Comparison of ENCODE assay signal across 20 cellular contexts in the genomic region with DNA sequence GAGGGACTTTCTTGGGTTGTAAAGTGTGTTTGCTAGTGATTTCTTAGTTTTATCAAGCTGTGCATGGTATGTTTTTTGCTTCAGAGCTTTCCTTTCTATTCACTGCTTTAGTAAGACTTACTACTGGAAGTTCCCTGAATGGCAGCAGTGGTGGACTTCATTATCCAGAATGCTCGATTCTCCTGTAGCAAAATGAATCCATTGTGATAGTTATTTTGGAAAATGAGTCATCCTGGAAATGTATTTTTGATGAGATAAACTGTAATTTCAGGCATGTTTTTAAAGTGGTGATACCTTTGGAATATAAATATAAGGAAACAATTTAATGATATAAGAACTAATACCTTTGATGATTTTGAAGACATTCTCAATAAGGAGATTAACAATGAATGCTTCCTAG.
DNase-seq lines count a peak whose midpoint lies in the region; ATAC-seq and TF ChIP-seq lines count a peak whose summit lies in the region.
"Had no signal": no experiment of that assay in that cellular context is flagged by ENCODE, and none has a peak within 500 bp of the region (broad histone marks: within the 10 kb centered on the region; RNA-seq: fewer than 3 reads in every experiment).

No MANE protein-coding gene starts in this region.

- no peak for DNase-seq in activated CD8-positive, alpha-beta memory T cell treated with anti-CD3 and anti-CD28 coated beads, Interleukin-2, amount 10 ng/mL, durations not matched to agents 7 days and 5 days
- no peak for DNase-seq in activated CD8-positive, alpha-beta memory T cell treated with anti-CD3 and anti-CD28 coated beads for 24 hours
- DNase-seq in M059J (ENCODE audit: low read depth): peak; percentile 57
- peak; percentile 44 for DNase-seq in choroid plexus epithelial cell (ENCODE audit: low read depth)
- DNase-seq in smooth muscle cell (lab: John Stamatoyannopoulos, UW; ENCODE audit: unreplicated experiment): no peak
- no peak for DNase-seq in NCI-H1105 (lab: John Stamatoyannopoulos, UW)
- no peak for DNase-seq in HuH-7 (ENCODE audit: low spot score)
- no peak for DNase-seq in stimulated activated CD4-positive, alpha-beta T cell treated with anti-CD3 and anti-CD28 coated beads, Interleukin-15, amount 100 ng/mL, for 24 hours
- DNase-seq: ACHN; activated CD4-positive, alpha-beta T cell treated with anti-CD3 and anti-CD28 coated beads for 48 hours; activated naive CD8-positive, alpha-beta T cell treated with anti-CD3 and anti-CD28 coated beads, Interleukin-2, amount 10 ng/mL, durations not matched to agents 7 days and 5 days; activated T-cell treated with anti-CD3 and anti-CD28 coated beads, Interleukin-2, amount 50 U/mL, for 1 hour; dorsolateral prefrontal cortex; left ventricle myocardium inferior; NCI-H2029; stimulated activated CD4-positive, alpha-beta T cell treated with anti-CD3 and anti-CD28 coated beads, Interleukin-12 subunit alpha, Interleukin-12 subunit beta, amount 100 ng/mL, for 4 hours had no signal

- peaks cover 26% of the 10 kb centered on the region for H3K4me1 Mint-ChIP-seq in activated CD8-positive, alpha-beta memory T cell treated with anti-CD3 and anti-CD28 coated beads, Interleukin-2, amount 10 ng/mL, durations not matched to agents 7 days and 5 days
- H3K4me1 Mint-ChIP-seq: activated naive CD8-positive, alpha-beta T cell treated with anti-CD3 and anti-CD28 coated beads, Interleukin-2, amount 10 ng/mL, durations not matched to agents 7 days and 5 days; CD14-positive monocyte had no signal

- no peaks in the 10 kb centered on the region for H3K9me3 ChIP-seq in smooth muscle cell (replicated peaks; ENCODE audit: low read depth)
- H3K9me3 ChIP-seq: breast epithelium, left ventricle myocardium inferior, neutrophil, vagina had no signal

- H3K27me3 Mint-ChIP-seq in activated CD8-positive, alpha-beta memory T cell treated with anti-CD3 and anti-CD28 coated beads, Interleukin-2, amount 10 ng/mL, durations not matched to agents 7 days and 5 days: no peaks in the 10 kb centered on the region
- H3K27me3 Mint-ChIP-seq: activated naive CD8-positive, alpha-beta T cell treated with anti-CD3 and anti-CD28 coated beads, Interleukin-2, amount 10 ng/mL, durations not matched to agents 7 days and 5 days had no signal

- no peaks in the 10 kb centered on the region for H3F3A ChIP-seq in smooth muscle cell (ENCODE audit: low read depth)

- no peaks in the 10 kb centered on the region for H3K27me3 ChIP-seq in smooth muscle cell (ENCODE audit: low read depth)
- H3K27me3 ChIP-seq: breast epithelium, dorsolateral prefrontal cortex, neutrophil, vagina had no signal

- H3K79me2 ChIP-seq in smooth muscle cell (ENCODE audit: low read depth): peaks cover 3% of the 10 kb centered on the region

- H3K27ac ChIP-seq in smooth muscle cell (ENCODE audit: low read depth): peak overlapping the region; percentile 40
- H3K27ac ChIP-seq: breast epithelium, dorsolateral prefrontal cortex, left ventricle myocardium inferior, neutrophil, vagina had no signal

- no peaks in the 10 kb centered on the region for H3K9me3 Mint-ChIP-seq in activated CD8-positive, alpha-beta memory T cell treated with anti-CD3 and anti-CD28 coated beads, Interleukin-2, amount 10 ng/mL, durations not matched to agents 7 days and 5 days (ENCODE audit: low read depth)
- H3K9me3 Mint-ChIP-seq: activated naive CD8-positive, alpha-beta T cell treated with anti-CD3 and anti-CD28 coated beads, Interleukin-2, amount 10 ng/mL, durations not matched to agents 7 days and 5 days had no signal

- no peaks in the 10 kb centered on the region for H3K36me3 ChIP-seq in smooth muscle cell (ENCODE audit: low read depth)
- H3K36me3 ChIP-seq: breast epithelium, neutrophil had no signal

- H3K4me2 ChIP-seq in smooth muscle cell: peak overlapping the region; percentile 13

- CTCF ChIA-PET in activated CD8-positive, alpha-beta memory T cell treated with anti-CD3 and anti-CD28 coated beads, Interleukin-2, amount 10 ng/mL, durations not matched to agents 7 days and 5 days (lab: Charles Lee): no interaction called here

- no peak overlapping the region for H2AFZ ChIP-seq in smooth muscle cell (ENCODE audit: low read depth)

- TF ChIP-seq CTCF in choroid plexus epithelial cell (conservative IDR thresholded peaks at IDR 0.05; ENCODE audit: low read depth, low read length): no peak
- TF ChIP-seq CTCF in smooth muscle cell (IDR thresholded peaks at IDR 0.05; ENCODE audit: borderline replicate concordance, insufficient read depth, poor library complexity, severe bottlenecking): no peak

- ATAC-seq in activated CD8-positive, alpha-beta memory T cell treated with anti-CD3 and anti-CD28 coated beads, Interleukin-2, amount 10 ng/mL, durations not matched to agents 7 days and 5 days: no peak

- H3K4me3 Mint-ChIP-seq in activated CD8-positive, alpha-beta memory T cell treated with anti-CD3 and anti-CD28 coated beads, Interleukin-2, amount 10 ng/mL, durations not matched to agents 7 days and 5 days: no peak overlapping the region
- H3K4me3 Mint-ChIP-seq: activated naive CD8-positive, alpha-beta T cell treated with anti-CD3 and anti-CD28 coated beads, Interleukin-2, amount 10 ng/mL, durations not matched to agents 7 days and 5 days; CD14-positive monocyte had no signal

- peak overlapping the region; percentile 26 for H3K27ac Mint-ChIP-seq in activated CD8-positive, alpha-beta memory T cell treated with anti-CD3 and anti-CD28 coated beads, Interleukin-2, amount 10 ng/mL, durations not matched to agents 7 days and 5 days
- H3K27ac Mint-ChIP-seq: activated naive CD8-positive, alpha-beta T cell treated with anti-CD3 and anti-CD28 coated beads, Interleukin-2, amount 10 ng/mL, durations not matched to agents 7 days and 5 days; CD14-positive monocyte had no signal

- no peak overlapping the region for H3K9ac ChIP-seq in smooth muscle cell (ENCODE audit: low read depth)

- peaks cover 1% of the 10 kb centered on the region for H3K36me3 Mint-ChIP-seq in activated CD8-positive, alpha-beta memory T cell treated with anti-CD3 and anti-CD28 coated beads, Interleukin-2, amount 10 ng/mL, durations not matched to agents 7 days and 5 days
- H3K36me3 Mint-ChIP-seq: activated naive CD8-positive, alpha-beta T cell treated with anti-CD3 and anti-CD28 coated beads, Interleukin-2, amount 10 ng/mL, durations not matched to agents 7 days and 5 days; CD14-positive monocyte had no signal

- 30% methylated on average over 1 of the region's 1 CpG for WGBS in smooth muscle cell (ENCODE audit: low lambda C conversion rate)

- no peak overlapping the region for H3K4me3 ChIP-seq in choroid plexus epithelial cell (ENCODE audit: low read depth, low read length)
- no peak overlapping the region for H3K4me3 ChIP-seq in smooth muscle cell
- H3K4me3 ChIP-seq: breast epithelium, left ventricle myocardium inferior, vagina had no signal

- no peaks in the 10 kb centered on the region for H3K4me1 ChIP-seq in smooth muscle cell (ENCODE audit: low read depth)
- H3K4me1 ChIP-seq: breast epithelium, vagina had no signal

- peaks cover 4% of the 10 kb centered on the region for H4K20me1 ChIP-seq in smooth muscle cell (ENCODE audit: low read depth)

Comparison
In these comparisons a context has a peak if more than half of its experiments do, and no peak if none do; other contexts are left out.
1. DNase-seq: peak in M059J (single experiment) and choroid plexus epithelial cell (single experiment); none in activated CD8-positive, alpha-beta memory T cell treated with anti-CD3 and anti-CD28 coated beads, Interleukin-2, amount 10 ng/mL, durations not matched to agents 7 days and 5 days (single experiment), activated CD8-positive, alpha-beta memory T cell treated with anti-CD3 and anti-CD28 coated beads for 24 hours (single experiment), smooth muscle cell (single experiment), NCI-H1105 (single experiment), HuH-7 (single experiment) and stimulated activated CD4-positive, alpha-beta T cell treated with anti-CD3 and anti-CD28 coated beads, Interleukin-15, amount 100 ng/mL, for 24 hours (single experiment).